ENCODE assay signal across 8 cellular contexts in the genomic region with DNA sequence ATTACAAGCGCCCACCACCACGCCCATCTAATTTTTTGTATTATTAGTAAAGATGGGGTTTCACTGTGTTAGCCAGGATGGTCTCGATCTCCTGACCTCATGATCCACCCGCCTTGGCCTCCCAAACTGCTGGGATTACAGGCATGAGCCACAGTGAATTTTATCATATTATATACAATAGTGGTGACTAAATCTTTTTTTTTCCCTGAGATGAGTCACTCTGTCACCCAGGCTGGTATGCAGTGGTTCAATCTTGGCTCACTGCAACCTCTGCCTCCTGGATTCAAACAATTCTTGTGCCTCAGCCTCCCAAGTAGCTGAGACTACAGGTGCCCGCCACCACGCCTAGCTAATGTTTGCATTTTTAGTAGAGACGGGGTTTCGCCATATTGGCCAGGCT. TPM values are rescaled to one million over a fixed set of nuclear protein-coding genes. Genes with fewer than 3 reads are reported as not detected.
DNase-seq lines count a peak whose midpoint lies in the region; ATAC-seq and TF ChIP-seq lines count a peak whose summit lies in the region.
"Not testable (repeated sequence)": the region's sequence is repeated elsewhere in the genome, so short reads cannot be mapped to it uniquely, and the experiment has no call there.

No MANE protein-coding gene starts in this region.

- H3K4me2 ChIP-seq in PC-3 (ENCODE audit: low read length) = not testable (repeated sequence)

- H3K4me1 ChIP-seq in PC-3 (ENCODE audit: insufficient read depth, low read length) = not testable (repeated sequence)

- intact Hi-C loops in PC-3 (cut with micrococcal nuclease) = not testable (repeated sequence)

- not testable (repeated sequence) for H4K20me1 ChIP-seq in PC-3 (ENCODE audit: low read length)

- H3K27me3 ChIP-seq in PC-3 (ENCODE audit: low read length) = not testable (repeated sequence)

- not testable (repeated sequence) for H3K9ac ChIP-seq in PC-3 (ENCODE audit: low read length)

- BruUV-seq in PC-3 (replicated peaks; lab: Mats Ljungman, UMichigan) = not testable (repeated sequence)

- not testable (repeated sequence) for H3K27me3 Mint-ChIP-seq in HFFc6 (ENCODE audit: insufficient read depth)

- H3K79me2 ChIP-seq in PC-3 (ENCODE audit: low read length) = not testable (repeated sequence)

- peaks cover 18% of the 10 kb centered on the region for H3K36me3 Mint-ChIP-seq in HFFc6 (ENCODE audit: low read depth)

- POLR2A ChIA-PET in PC-3 (lab: Charles Lee; ENCODE audit: unreplicated experiment) = not testable (repeated sequence)

- not testable (repeated sequence) for H3K9me3 Mint-ChIP-seq in HFFc6

- DNase-seq in EH (ENCODE audit: low read depth) (peak; percentile 52), HFFc6 (peak; percentile 13), PC-3 (peak; percentile 65), astrocyte of the spinal cord (ENCODE audit: low read depth, low spot score) (peak; percentile 22), epithelial cell of esophagus (ENCODE audit: low read depth) (peak; percentile 58), foreskin fibroblast (peak; percentile 29 to 58), renal cortical epithelial cell (ENCODE audit: low read depth) (peak; percentile 15)

- ATAC-seq in PC-3 (peak; percentile 90), SK-N-SH treated with all-trans-retinoic acid at 6 μM for 48 hours (peak; percentile 51; the same call in 1 of the 3 replicates)

- H3K36me3 ChIP-seq in PC-3 (ENCODE audit: low read depth, low read length) = peaks cover 34% of the 10 kb centered on the region

- in situ Hi-C loops in astrocyte of the spinal cord (cut with HindIII; ENCODE audit: low sequenced_read_pairs) = not testable (repeated sequence)

- H2AFZ ChIP-seq in PC-3 (ENCODE audit: low read length) = not testable (repeated sequence)

- not testable (repeated sequence) for H3K4me3 Mint-ChIP-seq in HFFc6

- not testable (repeated sequence) for H3K27ac ChIP-seq in PC-3 (ENCODE audit: low read length)

- not testable (repeated sequence) for TF ChIP-seq CTCF in HFFc6 (IDR thresholded peaks at IDR 0.05); PC-3 (conservative IDR thresholded peaks at IDR 0.05; ENCODE audit: low read depth, low read length); astrocyte of the spinal cord (IDR thresholded peaks at IDR 0.05; ENCODE audit: low read depth, low read length); epithelial cell of esophagus (IDR thresholded peaks at IDR 0.05; ENCODE audit: insufficient read depth, low read depth, low read length, missing control alignments); foreskin fibroblast (IDR thresholded peaks at IDR 0.05; ENCODE audit: low read depth, low read length)

- CTCF ChIA-PET in PC-3 (lab: Charles Lee) = not testable (repeated sequence)

- not testable (repeated sequence) for H3F3A ChIP-seq in PC-3 (ENCODE audit: low read length, unreplicated experiment)

- not testable (repeated sequence) for H3K4me1 Mint-ChIP-seq in HFFc6 (ENCODE audit: low read depth)

- not testable (repeated sequence) for H3K27ac Mint-ChIP-seq in HFFc6

- H3K4me3 ChIP-seq in PC-3 (ENCODE audit: low read length); astrocyte of the spinal cord (ENCODE audit: low read depth, low read length); epithelial cell of esophagus (ENCODE audit: low read length); foreskin fibroblast (ENCODE audit: low read depth in 1 of 2, low read length in 2 of 2): not testable (repeated sequence)

- not testable (repeated sequence) for H3K9me3 ChIP-seq in PC-3 (ENCODE audit: low read length)

- H3K9me2 ChIP-seq in PC-3 (replicated peaks; ENCODE audit: low read length) = not testable (repeated sequence)

RNA-seq across cellular contexts. Expression of a gene that starts 22.5 kb away (rescaled TPM):
- total RNA-seq in HFFc6 (2021; fragmentation: NEBNext Ultra II Directional; extraction: Animal tissue kit (Norgen Biotek cat#: 25700)) = 1 to 10 TPM; 4.6 to 9.7 (median 8.5) TPM
- total RNA-seq in PC-3 (2014; rRNA removed) (13.8 and 21.1 TPM in 2 replicates), renal cortical epithelial cell (1.5 and 11.3 TPM in 2 replicates)

RNA-seq across cellular contexts. Expression of a gene that starts 41.9 kb away (rescaled TPM):
- total RNA-seq in HFFc6 (2021; fragmentation: NEBNext Ultra II Directional; extraction: Animal tissue kit (Norgen Biotek cat#: 25700)) = 10 to 100 TPM in 2 of 6 experiments, 1 to 10 TPM in 4; 8.1 to 10.1 (median 9.5) TPM
- total RNA-seq in PC-3 (2014; rRNA removed) = 16.3 and 18.1 TPM in 2 replicates
- 10.4 and 15.5 TPM in 2 replicates for total RNA-seq in renal cortical epithelial cell

Comparison
In these comparisons a context has a peak if more than half of its experiments do, and no peak if none do; other contexts are left out.
1. DNase-seq: peak in every context shown above with its lines; median percentile 65 in PC-3; 58 in epithelial cell of esophagus; 52 in EH; 44 in foreskin fibroblast; 22 in astrocyte of the spinal cord; 15 in renal cortical epithelial cell; 13 in HFFc6.